ENCODE assay signal across 11 cellular contexts in the genomic region with DNA sequence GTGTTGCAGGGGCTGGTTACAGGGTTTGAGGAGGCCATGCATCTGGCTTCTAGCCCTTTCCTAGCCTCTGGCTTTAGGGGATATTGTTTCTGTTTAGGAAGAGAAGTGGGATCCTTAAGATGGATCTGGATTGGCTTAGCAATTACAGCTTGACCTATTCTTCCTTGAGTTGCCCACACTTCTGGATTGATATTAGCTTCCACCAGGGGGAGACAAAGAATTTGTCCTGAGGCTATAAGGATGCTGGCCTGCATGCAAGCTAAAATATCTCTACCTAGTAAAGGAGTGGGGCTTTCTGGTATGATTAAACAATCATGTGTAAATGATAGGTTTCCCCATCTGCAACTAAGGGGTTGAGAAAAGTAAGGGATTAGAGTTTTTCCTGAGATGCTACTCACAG.
A peak's percentile ranks its signal among the peaks of the same experiment; 100 is the strongest.
DNase-seq lines count a peak whose midpoint lies in the region; ATAC-seq and TF ChIP-seq lines count a peak whose summit lies in the region.
"Had no signal": no experiment of that assay in that cellular context is flagged by ENCODE, and none has a peak within 500 bp of the region (broad histone marks: within the 10 kb centered on the region; RNA-seq: fewer than 3 reads in every experiment).

No MANE protein-coding gene starts in this region.

- H3K36me3 ChIP-seq in breast epithelium: no peaks in the 10 kb centered on the region
- no peaks in the 10 kb centered on the region for H3K36me3 ChIP-seq in upper lobe of right lung
- H3K36me3 ChIP-seq: esophagus muscularis mucosa had no signal

- no peak overlapping the region for H3K4me3 ChIP-seq in breast epithelium
- no peak overlapping the region for H3K4me3 ChIP-seq in NB4 (ENCODE audit: low read depth, low read length)
- no peak overlapping the region for H3K4me3 ChIP-seq in upper lobe of right lung
- H3K4me3 ChIP-seq in foreskin fibroblast (ENCODE audit: low read depth in 1 of 2, low read length in 2 of 2): no peak overlapping the region
- H3K4me3 ChIP-seq: esophagus muscularis mucosa had no signal

- H3K4me1 Mint-ChIP-seq in MCF 10A (ENCODE audit: insufficient read depth, unreplicated experiment) (no peaks in the 10 kb centered on the region), endothelial cell (ENCODE audit: unreplicated experiment) (no peaks in the 10 kb centered on the region)

- intact Hi-C loops in MCF 10A (cut with micrococcal nuclease) (loop anchor here (1.0 to 10.0 kb wide), 2 partner anchors 305 to 1308 kb away; no protein-coding TSS in a partner anchor), breast epithelium (cut with DNase I; ENCODE audit: low total_unique reads) (no loop called here), upper lobe of right lung (cut with DNase I) (no loop called here)

- ATAC-seq in upper lobe of right lung (no peak), GM18505 (IDR thresholded peaks at IDR 0.05; ENCODE audit: unreplicated experiment) (no peak)

- POLR2A ChIA-PET in MCF 10A (lab: Yijun Ruan, JAX): no interaction called here

- no peaks in the 10 kb centered on the region for H3K9me3 ChIP-seq in breast epithelium
- no peaks in the 10 kb centered on the region for H3K9me3 ChIP-seq in upper lobe of right lung
- H3K9me3 ChIP-seq: esophagus muscularis mucosa had no signal

- H3K27ac ChIP-seq in breast epithelium (no peak overlapping the region), upper lobe of right lung (no peak overlapping the region)
- H3K27ac ChIP-seq: esophagus muscularis mucosa had no signal

- DNase-seq in MCF 10A (ENCODE audit: unreplicated experiment) (peak; percentile 49), breast epithelium (ENCODE audit: low spot score in 2 of 2) (no peak), NB4 (ENCODE audit: low read depth) (peak; percentile 34), endothelial cell (ENCODE audit: low spot score) (no peak), upper lobe of right lung (no peak), foreskin fibroblast (no peak), cerebellum (ENCODE audit: low spot score) (no peak)
- DNase-seq: activated naive CD4-positive, alpha-beta T cell treated with Interleukin-2 at 50 U/mL for 16 hours; CD4-positive, alpha-beta T cell had no signal

- peaks cover 15% of the 10 kb centered on the region for H3K9me3 Mint-ChIP-seq in MCF 10A (ENCODE audit: unreplicated experiment)
- H3K9me3 Mint-ChIP-seq in endothelial cell (ENCODE audit: unreplicated experiment): no peaks in the 10 kb centered on the region
- H3K9me3 Mint-ChIP-seq: CD4-positive, alpha-beta T cell had no signal

- H3K27me3 Mint-ChIP-seq in MCF 10A (ENCODE audit: insufficient read depth, unreplicated experiment): no peaks in the 10 kb centered on the region
- H3K27me3 Mint-ChIP-seq in endothelial cell (ENCODE audit: unreplicated experiment): peaks cover 2% of the 10 kb centered on the region

- no peak overlapping the region for H3K27ac Mint-ChIP-seq in MCF 10A (ENCODE audit: low read depth, unreplicated experiment)
- no peak overlapping the region for H3K27ac Mint-ChIP-seq in endothelial cell (ENCODE audit: unreplicated experiment)
- H3K27ac Mint-ChIP-seq: CD4-positive, alpha-beta T cell had no signal

- no peaks in the 10 kb centered on the region for H3K27me3 ChIP-seq in breast epithelium
- H3K27me3 ChIP-seq in upper lobe of right lung: no peaks in the 10 kb centered on the region
- H3K27me3 ChIP-seq: esophagus muscularis mucosa had no signal

- no peak overlapping the region for H3K4me3 Mint-ChIP-seq in MCF 10A (ENCODE audit: unreplicated experiment)
- H3K4me3 Mint-ChIP-seq in endothelial cell (ENCODE audit: unreplicated experiment): no peak overlapping the region
- H3K4me3 Mint-ChIP-seq: CD4-positive, alpha-beta T cell had no signal

- H3K36me3 Mint-ChIP-seq in MCF 10A (ENCODE audit: insufficient read depth, unreplicated experiment) (no peaks in the 10 kb centered on the region), endothelial cell (ENCODE audit: low read depth, unreplicated experiment) (no peaks in the 10 kb centered on the region)

- H3K4me1 ChIP-seq in breast epithelium (no peaks in the 10 kb centered on the region), upper lobe of right lung (no peaks in the 10 kb centered on the region)
- H3K4me1 ChIP-seq: esophagus muscularis mucosa had no signal

- TF ChIP-seq CTCF in MCF 10A (IDR thresholded peaks at IDR 0.05; ENCODE audit: unreplicated experiment) (peak; percentile 42), breast epithelium (IDR thresholded peaks at IDR 0.05) (no peak), NB4 (IDR thresholded peaks at IDR 0.05; ENCODE audit: low read depth, low read length) (peak; percentile 18), endothelial cell (IDR thresholded peaks at IDR 0.05; ENCODE audit: unreplicated experiment) (peak; percentile 27), upper lobe of right lung (IDR thresholded peaks at IDR 0.05) (peak; percentile 28), foreskin fibroblast (IDR thresholded peaks at IDR 0.05; ENCODE audit: low read depth, low read length) (no peak)

- no TSS peak for BruUV-seq in MCF 10A (replicated peaks; lab: Mats Ljungman, UMichigan)

- TF ChIP-seq POLR2A in breast epithelium (IDR thresholded peaks at IDR 0.05): no peak
- no peak for TF ChIP-seq POLR2A in NB4 (IDR thresholded peaks at IDR 0.05; ENCODE audit: extremely low read depth, insufficient read length)
- TF ChIP-seq POLR2A in GM18505 (IDR thresholded peaks at IDR 0.05; ENCODE audit: borderline replicate concordance, extremely low read depth, insufficient read depth, insufficient read length): no peak

- CTCF ChIA-PET in MCF 10A (lab: Yijun Ruan, JAX): interaction anchor here (0.5 to 1.1 kb wide), 7 partner anchors 9 to 1948 kb away, joined by 3 to 4 read pairs (median 3); no protein-coding TSS in a partner anchor

Comparison
In these comparisons a context has a peak if more than half of its experiments do, and no peak if none do; other contexts are left out.
1. DNase-seq: peak in MCF 10A (single experiment) and NB4 (single experiment); none in breast epithelium (0 of 2), endothelial cell (single experiment), upper lobe of right lung (single experiment), foreskin fibroblast (0 of 2) and cerebellum (single experiment).
2. CTCF ChIP-seq: peak in MCF 10A (single experiment), NB4 (single experiment), endothelial cell (single experiment) and upper lobe of right lung (single experiment); none in breast epithelium (0 of 3) and foreskin fibroblast (single experiment).